ENCODE assay signal across 1 cellular context in the genomic region with DNA sequence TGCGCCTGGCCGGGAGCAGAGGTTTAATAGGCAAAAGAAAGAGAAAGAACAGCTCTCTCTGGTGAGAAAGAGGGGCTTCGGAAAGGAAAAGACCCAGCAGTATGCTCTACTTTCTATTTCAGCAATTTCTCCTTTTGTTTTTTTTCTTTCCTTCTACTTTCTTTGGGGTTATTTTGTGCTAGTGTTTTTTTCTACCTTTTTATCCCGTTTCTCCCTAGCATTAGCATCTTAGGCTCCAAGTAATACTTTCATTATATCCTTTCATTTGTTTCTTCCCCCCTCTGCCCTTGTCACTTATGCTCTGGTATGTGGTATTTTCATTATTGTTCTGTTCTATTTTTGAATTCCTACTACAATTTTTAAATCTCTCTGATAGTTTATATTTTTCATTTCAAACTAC.
TF ChIP-seq lines count a peak whose summit lies in the region.

No MANE protein-coding gene starts in this region.

TF ChIP-seq in HepG2, 621 proteins besides CTCF, POLR2A, EP300 and RAD21:
- TF ChIP-seq RFX3 (CRISPR knock-in tag; IDR thresholded peaks at IDR 0.05): no peak
- TF ChIP-seq LBX2 (CRISPR knock-in tag; IDR thresholded peaks at IDR 0.05; ENCODE audit: borderline replicate concordance): no peak
- no peak for TF ChIP-seq ATF5 (CRISPR knock-in tag; IDR thresholded peaks at IDR 0.05; ENCODE audit: low read depth)
- no peak for TF ChIP-seq ZNF878 (CRISPR knock-in tag; IDR thresholded peaks at IDR 0.05)
- TF ChIP-seq ZNF550 (CRISPR knock-in tag; IDR thresholded peaks at IDR 0.05; ENCODE audit: borderline replicate concordance): no peak
- no peak for TF ChIP-seq TMF1 (CRISPR knock-in tag; IDR thresholded peaks at IDR 0.05; ENCODE audit: low read depth)
- no peak for TF ChIP-seq ZFP36 (IDR thresholded peaks at IDR 0.05; ENCODE audit: borderline replicate concordance, low read depth, low read length, partially characterized antibody)
- no peak for TF ChIP-seq ZNF672 (CRISPR knock-in tag; IDR thresholded peaks at IDR 0.05)
- no peak for TF ChIP-seq AGO1 (IDR thresholded peaks at IDR 0.05; ENCODE audit: low read depth, low read length, poor library complexity, severe bottlenecking)
- TF ChIP-seq, protein P1, sequence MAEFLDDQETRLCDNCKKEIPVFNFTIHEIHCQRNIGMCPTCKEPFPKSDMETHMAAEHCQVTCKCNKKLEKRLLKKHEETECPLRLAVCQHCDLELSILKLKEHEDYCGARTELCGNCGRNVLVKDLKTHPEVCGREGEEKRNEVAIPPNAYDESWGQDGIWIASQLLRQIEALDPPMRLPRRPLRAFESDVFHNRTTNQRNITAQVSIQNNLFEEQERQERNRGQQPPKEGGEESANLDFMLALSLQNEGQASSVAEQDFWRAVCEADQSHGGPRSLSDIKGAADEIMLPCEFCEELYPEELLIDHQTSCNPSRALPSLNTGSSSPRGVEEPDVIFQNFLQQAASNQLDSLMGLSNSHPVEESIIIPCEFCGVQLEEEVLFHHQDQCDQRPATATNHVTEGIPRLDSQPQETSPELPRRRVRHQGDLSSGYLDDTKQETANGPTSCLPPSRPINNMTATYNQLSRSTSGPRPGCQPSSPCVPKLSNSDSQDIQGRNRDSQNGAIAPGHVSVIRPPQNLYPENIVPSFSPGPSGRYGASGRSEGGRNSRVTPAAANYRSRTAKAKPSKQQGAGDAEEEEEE (CRISPR knock-in tag; IDR thresholded peaks at IDR 0.05; ENCODE audit: borderline replicate concordance): no peak
- no peak for TF ChIP-seq MNT (IDR thresholded peaks at IDR 0.05)
- no peak for TF ChIP-seq SIX4 (CRISPR knock-in tag; IDR thresholded peaks at IDR 0.05)
- no peak for TF ChIP-seq PAWR (CRISPR knock-in tag; IDR thresholded peaks at IDR 0.05; ENCODE audit: borderline replicate concordance)
